Comparison of ENCODE assay signal across 1 cellular context in the genomic region with DNA sequence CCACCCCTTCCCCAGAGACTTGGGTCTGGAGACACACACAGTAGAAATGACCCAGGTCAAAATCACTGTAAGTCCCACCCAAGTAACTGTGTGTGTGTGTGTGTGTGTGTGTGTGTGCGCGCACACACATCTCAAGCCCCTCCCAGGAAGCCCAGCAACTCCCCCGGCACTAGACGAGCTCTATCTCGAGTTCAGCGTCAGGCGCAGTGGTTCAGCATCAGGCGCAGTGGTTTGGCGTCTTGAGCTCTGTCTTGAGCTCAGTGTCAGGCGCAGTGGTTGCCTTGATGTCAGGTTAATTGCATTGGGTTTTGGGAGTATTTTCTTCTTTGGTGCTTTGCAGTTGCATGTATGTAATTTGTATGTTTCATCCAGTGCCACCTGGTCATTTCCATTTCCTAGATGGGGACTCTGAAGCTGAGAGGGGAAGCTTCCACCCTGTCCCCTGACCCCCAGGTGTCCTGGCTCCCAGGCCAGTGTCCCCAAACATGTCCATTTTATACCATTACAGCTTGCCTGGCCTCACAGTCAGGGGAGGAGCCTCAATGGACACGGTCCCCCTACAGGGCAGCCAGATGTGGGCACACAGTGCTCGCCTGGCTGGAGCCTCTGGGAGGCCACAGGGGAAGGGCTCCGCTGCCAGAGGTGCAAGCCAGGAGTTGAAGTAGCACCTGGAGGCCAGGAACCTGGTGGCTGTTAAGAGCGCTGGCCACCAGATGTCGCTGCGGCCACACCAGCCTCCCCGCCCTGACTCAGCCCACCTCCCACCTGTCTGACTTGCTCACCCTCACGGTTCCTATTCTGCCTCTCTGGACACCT.
TF ChIP-seq lines count a peak whose summit lies in the region.

No MANE protein-coding gene starts in this region.

TF ChIP-seq in WTC11, 78 proteins besides CTCF, POLR2A, EP300 and RAD21 (continued from another document):
- TF ChIP-seq, protein P1, sequence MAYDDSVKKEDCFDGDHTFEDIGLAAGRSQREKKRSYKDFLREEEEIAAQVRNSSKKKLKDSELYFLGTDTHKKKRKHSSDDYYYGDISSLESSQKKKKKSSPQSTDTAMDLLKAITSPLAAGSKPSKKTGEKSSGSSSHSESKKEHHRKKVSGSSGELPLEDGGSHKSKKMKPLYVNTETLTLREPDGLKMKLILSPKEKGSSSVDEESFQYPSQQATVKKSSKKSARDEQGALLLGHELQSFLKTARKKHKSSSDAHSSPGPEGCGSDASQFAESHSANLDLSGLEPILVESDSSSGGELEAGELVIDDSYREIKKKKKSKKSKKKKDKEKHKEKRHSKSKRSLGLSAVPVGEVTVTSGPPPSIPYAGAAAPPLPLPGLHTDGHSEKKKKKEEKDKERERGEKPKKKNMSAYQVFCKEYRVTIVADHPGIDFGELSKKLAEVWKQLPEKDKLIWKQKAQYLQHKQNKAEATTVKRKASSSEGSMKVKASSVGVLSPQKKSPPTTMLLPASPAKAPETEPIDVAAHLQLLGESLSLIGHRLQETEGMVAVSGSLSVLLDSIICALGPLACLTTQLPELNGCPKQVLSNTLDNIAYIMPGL (CRISPR knock-in tag; IDR thresholded peaks at IDR 0.05), result 0 out of 2 replicates have a peak, but pooled peaks have one; percentile 31
- TF ChIP-seq ZNF121 (CRISPR knock-in tag; IDR thresholded peaks at IDR 0.05) (no peak), NR1H2 (CRISPR knock-in tag; IDR thresholded peaks at IDR 0.05) (no peak)
- TF ChIP-seq, protein P2, sequence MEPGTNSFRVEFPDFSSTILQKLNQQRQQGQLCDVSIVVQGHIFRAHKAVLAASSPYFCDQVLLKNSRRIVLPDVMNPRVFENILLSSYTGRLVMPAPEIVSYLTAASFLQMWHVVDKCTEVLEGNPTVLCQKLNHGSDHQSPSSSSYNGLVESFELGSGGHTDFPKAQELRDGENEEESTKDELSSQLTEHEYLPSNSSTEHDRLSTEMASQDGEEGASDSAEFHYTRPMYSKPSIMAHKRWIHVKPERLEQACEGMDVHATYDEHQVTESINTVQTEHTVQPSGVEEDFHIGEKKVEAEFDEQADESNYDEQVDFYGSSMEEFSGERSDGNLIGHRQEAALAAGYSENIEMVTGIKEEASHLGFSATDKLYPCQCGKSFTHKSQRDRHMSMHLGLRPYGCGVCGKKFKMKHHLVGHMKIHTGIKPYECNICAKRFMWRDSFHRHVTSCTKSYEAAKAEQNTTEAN (CRISPR knock-in tag; IDR thresholded peaks at IDR 0.05), result no peak
- TF ChIP-seq, protein P3, sequence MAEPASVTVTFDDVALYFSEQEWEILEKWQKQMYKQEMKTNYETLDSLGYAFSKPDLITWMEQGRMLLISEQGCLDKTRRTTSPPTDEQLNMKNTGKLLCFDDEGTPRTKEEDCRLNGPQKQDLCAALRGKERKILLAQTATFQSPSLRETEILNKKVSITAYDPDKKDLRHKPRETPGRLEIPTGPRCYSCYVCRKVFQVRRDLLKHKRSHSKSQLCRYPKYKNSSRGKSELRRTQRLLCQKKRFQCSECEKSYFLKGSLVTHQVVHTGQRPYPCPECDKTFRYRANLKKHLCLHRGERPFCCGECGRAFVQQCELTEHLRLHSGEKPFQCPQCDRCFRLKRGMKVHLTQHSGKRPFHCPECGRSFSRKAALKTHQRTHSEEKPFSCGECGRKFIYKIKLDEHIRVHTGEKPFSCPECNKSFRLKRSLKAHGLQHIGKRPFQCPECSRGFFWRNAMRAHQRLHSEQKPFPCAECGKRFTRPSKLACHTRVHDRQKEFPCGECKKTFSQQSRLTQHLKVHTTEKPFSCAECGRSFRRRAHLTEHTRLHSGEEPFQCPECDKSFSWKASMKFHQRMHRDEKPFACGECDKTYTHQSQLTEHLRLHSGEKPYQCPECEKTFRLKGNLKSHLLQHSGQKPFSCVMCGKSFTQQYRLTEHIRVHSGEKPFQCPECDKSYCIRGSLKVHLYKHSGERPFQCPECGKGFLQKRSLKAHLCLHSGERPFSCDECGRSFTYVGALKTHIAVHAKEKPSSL (CRISPR knock-in tag; conservative IDR thresholded peaks at IDR 0.05), result no peak
